Comparison of ENCODE assay signal across 10 cellular contexts in genomic region chr10:93471110-93471651, GRCh38.
A peak's percentile ranks its signal among the peaks of the same experiment; 100 is the strongest.
DNase-seq lines count a peak whose midpoint lies in the region; ATAC-seq and TF ChIP-seq lines count a peak whose summit lies in the region.
"Had no signal": no experiment of that assay in that cellular context is flagged by ENCODE, and none has a peak within 500 bp of the region (broad histone marks: within the 10 kb centered on the region; RNA-seq: fewer than 3 reads in every experiment).

No MANE protein-coding gene starts in this region.

- no peak overlapping the region for H3K4me3 ChIP-seq in skin epidermis
- H3K4me3 ChIP-seq: ovary had no signal

- ATAC-seq in SK-N-SH treated with all-trans-retinoic acid at 6 μM for 48 hours: peak; percentile 59

- TF ChIP-seq POLR2A in erythroblast (IDR thresholded peaks at IDR 0.05; ENCODE audit: low read length): no peak

- DNase-seq in HCEC 1CT (peak; percentile 98), glomerular visceral epithelial cell (ENCODE audit: extremely low spot score) (peak; percentile 88), NCI-H526 (lab: John Stamatoyannopoulos, UW) (no peak), NCI-H1105 (lab: John Stamatoyannopoulos, UW) (no peak), erythroblast (lab: John Stamatoyannopoulos, UW) (no peak)
- DNase-seq in activated CD4-positive, alpha-beta T cell treated with anti-CD3 and anti-CD28 coated beads for 1 hour: no peak
- DNase-seq: activated CD4-positive, alpha-beta T cell treated with anti-CD3 and anti-CD28 coated beads, Interleukin-2, amount 10 ng/mL, durations not matched to agents 7 days and 5 days; ovary had no signal

- peak overlapping the region in 20 of 21 experiments; percentile 20 to 90 (median 68) for H3K27ac ChIP-seq in skin epidermis
- H3K27ac ChIP-seq: ovary had no signal

TF ChIP-seq in SK-N-SH treated with all-trans-retinoic acid at 6 μM for 48 hours, 23 proteins besides CTCF, POLR2A, EP300 and RAD21:
- TF ChIP-seq, protein P1, sequence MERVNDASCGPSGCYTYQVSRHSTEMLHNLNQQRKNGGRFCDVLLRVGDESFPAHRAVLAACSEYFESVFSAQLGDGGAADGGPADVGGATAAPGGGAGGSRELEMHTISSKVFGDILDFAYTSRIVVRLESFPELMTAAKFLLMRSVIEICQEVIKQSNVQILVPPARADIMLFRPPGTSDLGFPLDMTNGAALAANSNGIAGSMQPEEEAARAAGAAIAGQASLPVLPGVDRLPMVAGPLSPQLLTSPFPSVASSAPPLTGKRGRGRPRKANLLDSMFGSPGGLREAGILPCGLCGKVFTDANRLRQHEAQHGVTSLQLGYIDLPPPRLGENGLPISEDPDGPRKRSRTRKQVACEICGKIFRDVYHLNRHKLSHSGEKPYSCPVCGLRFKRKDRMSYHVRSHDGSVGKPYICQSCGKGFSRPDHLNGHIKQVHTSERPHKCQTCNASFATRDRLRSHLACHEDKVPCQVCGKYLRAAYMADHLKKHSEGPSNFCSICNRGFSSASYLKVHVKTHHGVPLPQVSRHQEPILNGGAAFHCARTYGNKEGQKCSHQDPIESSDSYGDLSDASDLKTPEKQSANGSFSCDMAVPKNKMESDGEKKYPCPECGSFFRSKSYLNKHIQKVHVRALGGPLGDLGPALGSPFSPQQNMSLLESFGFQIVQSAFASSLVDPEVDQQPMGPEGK (CRISPR knock-in tag; IDR thresholded peaks at IDR 0.05; ENCODE audit: borderline replicate concordance): no peak
- TF ChIP-seq ISL1 (CRISPR knock-in tag; IDR thresholded peaks at IDR 0.05) (0 out of 2 replicates have a peak, but pooled peaks have one; percentile 53), PPARA (CRISPR knock-in tag; IDR thresholded peaks at IDR 0.05; ENCODE audit: borderline replicate concordance) (no peak)

Comparison
In these comparisons a context has a peak if more than half of its experiments do, and no peak if none do; other contexts are left out.
1. DNase-seq: peak in HCEC 1CT (single experiment) and glomerular visceral epithelial cell (single experiment); none in NCI-H526 (0 of 2), NCI-H1105 (single experiment), activated CD4-positive, alpha-beta T cell treated with anti-CD3 and anti-CD28 coated beads for 1 hour (single experiment) and erythroblast (0 of 2).